8 cellular contexts compared by ENCODE assay signal in the genomic region with DNA sequence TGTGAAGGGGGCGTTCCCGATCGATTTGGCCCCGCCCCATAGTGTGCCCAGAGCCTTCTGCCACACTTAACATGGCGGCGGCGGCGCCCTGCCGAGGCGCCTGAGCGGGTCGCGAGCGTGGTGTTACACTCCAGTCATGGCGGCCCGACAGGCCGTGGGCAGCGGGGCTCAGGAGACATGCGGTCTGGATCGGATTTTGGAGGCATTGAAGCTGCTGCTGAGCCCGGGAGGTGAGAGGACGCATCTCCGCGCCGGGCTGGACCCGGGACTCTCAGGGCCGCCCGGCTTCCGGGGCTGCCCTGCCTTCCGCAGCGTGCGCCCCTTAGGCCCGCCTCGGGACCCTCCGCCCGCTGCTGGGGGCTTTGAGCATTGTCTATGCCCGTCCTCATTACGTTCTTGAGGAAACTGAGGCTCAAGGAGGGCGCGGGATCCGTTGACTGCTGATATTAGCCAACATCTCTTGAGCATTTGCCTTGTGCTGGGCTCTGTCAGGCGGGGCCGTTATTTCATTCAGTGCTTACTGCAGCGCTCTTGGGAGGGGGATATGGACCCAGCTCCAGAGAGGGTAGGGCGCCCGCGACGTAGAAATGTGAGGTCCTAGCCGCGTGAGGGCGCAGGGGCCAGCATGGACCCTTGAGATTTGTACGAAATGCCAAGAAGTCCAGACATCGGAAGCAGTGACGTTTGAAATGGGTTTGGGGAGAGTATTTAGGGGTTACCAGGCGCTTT. TPM values are rescaled to one million over a fixed set of nuclear protein-coding genes. Genes with fewer than 3 reads are reported as not detected.
DNase-seq lines count a peak whose midpoint lies in the region; TF ChIP-seq lines count a peak whose summit lies in the region.

A gene (plus strand): TSS at position 50 of the 729 bp plus-strand sequence. CDS start 87 bp downstream, at position 137.

- no peaks in the 10 kb centered on the region for H3K27me3 ChIP-seq in stomach

- peak within 1 kb of the TSS; percentile 43 for H3K27ac Mint-ChIP-seq in nephron progenitor cell

- H3K4me3 Mint-ChIP-seq in nephron progenitor cell, result peak within 1 kb of the TSS; percentile 87

- peaks cover 0 to 33% (median 13%) of the 10 kb centered on the region in 4 donors for H3K4me1 ChIP-seq in stomach

- peak within 1 kb of the TSS; percentile 91 for H3K4me3 ChIP-seq in LNCaP clone FGC (ENCODE audit: low read depth, low read length)
- peak within 1 kb of the TSS; percentile 67 to 97 (median 77) for H3K4me3 ChIP-seq in stomach

- TF ChIP-seq CTCF in LNCaP clone FGC (IDR thresholded peaks at IDR 0.05; ENCODE audit: control insufficient read depth, extremely low read depth, insufficient read depth), result peak; percentile 39
- peak; percentile 50 for TF ChIP-seq CTCF in nephron progenitor cell (IDR thresholded peaks at IDR 0.05)
- no peak for TF ChIP-seq CTCF in stomach (IDR thresholded peaks at IDR 0.05)

- 0 to 1% (median 1%) methylated on average over 25 to 55 of the region's 55 CpGs for WGBS in stomach, 5 donors

- no peak for TF ChIP-seq EP300 in stomach (IDR thresholded peaks at IDR 0.05)

- H3K9me3 ChIP-seq in stomach, result no peaks in the 10 kb centered on the region

- H3K9me3 Mint-ChIP-seq in nephron progenitor cell, result no peaks in the 10 kb centered on the region

- peak within 1 kb of the TSS; percentile 79 to 91 (median 85) for H3K27ac ChIP-seq in stomach

- H3K36me3 Mint-ChIP-seq in nephron progenitor cell (ENCODE audit: low read depth), result no peaks in the 10 kb centered on the region

- TF ChIP-seq POLR2A in Raji (IDR thresholded peaks at IDR 0.05; ENCODE audit: insufficient read depth, low read depth, low read length), result peak; percentile 82
- TF ChIP-seq POLR2A in stomach (IDR thresholded peaks at IDR 0.05), result no peak

- no peaks in the 10 kb centered on the region for H3K36me3 ChIP-seq in stomach

- peaks cover 6% of the 10 kb centered on the region for H3K27me3 Mint-ChIP-seq in nephron progenitor cell (ENCODE audit: low read depth, poor library complexity)

- DNase-seq in EL (peak; percentile 82), H4 (ENCODE audit: low spot score) (peak; percentile 54), LNCaP clone FGC (ENCODE audit: low read depth) (peak; percentile 26), fibroblast of the conjunctiva (ENCODE audit: low read depth) (peak; percentile 64), nephron progenitor cell (peak; percentile 87), stomach (peak; percentile 87)
- DNase-seq in activated T-helper 9 cell treated with anti-CD3 and anti-CD28 coated beads, Interleukin-2, amount 50 U/mL, for 16 hours (ENCODE audit: low read depth), result peak; percentile 89

- intact Hi-C loops in stomach (cut with DNase I; ENCODE audit: low total_unique reads), result loop anchor here (10.0 kb wide), 1 partner anchor 281 kb away; no protein-coding TSS in a partner anchor

- peaks cover 19% of the 10 kb centered on the region for H3K4me1 Mint-ChIP-seq in nephron progenitor cell

RNA-seq across cellular contexts. Expression of the gene that starts here (rescaled TPM):
- 10.6 and 28.7 TPM in 2 replicates for total RNA-seq in H4 (2014; rRNA removed; shearing (Covaris generic))
- total RNA-seq in stomach, result 10 to 100 TPM in 4 of 5 donors, 1 to 10 TPM in 1; 9.7 to 32.7 (median 17.3) TPM
- polyA plus RNA-seq in stomach, result 1 to 10 TPM; 2.2 to 9.9 (median 3.9) TPM

Comparison
In these comparisons a context has a peak if more than half of its experiments do, and no peak if none do; other contexts are left out.
1. Peak in every context shown above with its lines: DNase-seq, H3K4me3 ChIP-seq and H3K27ac ChIP-seq.
2. DNase-seq: peak in every context shown above with its lines; median percentile 89 in activated T-helper 9 cell treated with anti-CD3 and anti-CD28 coated beads, Interleukin-2, amount 50 U/mL, for 16 hours; 87 in nephron progenitor cell; 87 in stomach; 82 in EL; 64 in fibroblast of the conjunctiva; 54 in H4; 26 in LNCaP clone FGC.
3. CTCF ChIP-seq: peak in LNCaP clone FGC (single experiment) and nephron progenitor cell (single experiment); none in stomach (0 of 7).